10 cellular contexts compared by ENCODE assay signal in genomic region chr17:75365009-75365930, GRCh38. TPM values are rescaled to one million over a fixed set of nuclear protein-coding genes. Genes with fewer than 3 reads are reported as not detected.
DNase-seq lines count a peak whose midpoint lies in the region; ATAC-seq, FAIRE-seq and TF ChIP-seq lines count a peak whose summit lies in the region.
"Had no signal": no experiment of that assay in that cellular context is flagged by ENCODE, and none has a peak within 500 bp of the region (broad histone marks: within the 10 kb centered on the region; RNA-seq: fewer than 3 reads in every experiment).

No MANE protein-coding gene starts in this region.

- DNase-seq in activated CD4-positive, CD25-positive, alpha-beta regulatory T cell (lab: John Stamatoyannopoulos, UW): no peak
- DNase-seq in NCI-H524 treated with DMSO at 0.1 percent for 48 hours (lab: John Stamatoyannopoulos, UW): peak; percentile 75
- DNase-seq in K562 (ENCODE audit: extremely low read depth in 1 of 4, low spot score in 3 of 4): no peak
- no peak for DNase-seq in head of caudate nucleus
- no peak for DNase-seq in nucleus accumbens (lab: John Stamatoyannopoulos, UW)
- DNase-seq in MV-4-11 (lab: John Stamatoyannopoulos, UW): no peak
- DNase-seq: NCI-H1436 treated with DMSO at 0.1 percent for 48 hours had no signal

- H2AFZ ChIP-seq in K562 (ENCODE audit: low read depth, low read length): no peak overlapping the region

- BruUV-seq in K562 (replicated peaks; lab: Mats Ljungman, UMichigan): no TSS peak

- no peak for TF ChIP-seq RAD21 in K562 (CRISPR knock-in tag; conservative IDR thresholded peaks at IDR 0.05 in 1 of 2, IDR thresholded peaks at IDR 0.05 in 1 of 2)

- intact Hi-C loops in K562 (cut with micrococcal nuclease): no loop called here
- intact Hi-C loops in head of caudate nucleus (cut with DNase I): no loop called here

- H3K9ac ChIP-seq in K562 (ENCODE audit: insufficient read depth in 1 of 2, low read depth in 2 of 2, low read length in 2 of 2) (0 out of 4 replicates have a peak overlapping the region, but pooled peaks of 1 of the 2 experiments have one; percentile 20), skeletal muscle tissue (ENCODE audit: low read depth in 1 of 3, low read length in 3 of 3) (no peak overlapping the region)

- H3K36me3 ChIP-seq in K562 (ENCODE audit: control insufficient read depth, insufficient read depth, low read length) (peaks cover 3% of the 10 kb centered on the region; the same call in 1 of the 3 replicates), skeletal muscle tissue (ENCODE audit: control insufficient read depth in 3 of 3, insufficient read depth in 3 of 3, low read length in 3 of 3) (no peaks in the 10 kb centered on the region)
- H3K36me3 ChIP-seq: gastroesophageal sphincter had no signal

- TF ChIP-seq POLR2A in K562 (conservative IDR thresholded peaks at IDR 0.05): no peak

- H3K4me1 ChIP-seq in K562 (replicated peaks in 1 of 2; ENCODE audit: control insufficient read depth in 2 of 2, insufficient read depth in 2 of 2, low read length in 2 of 2) (peaks cover 27 to 60% of the 10 kb centered on the region in 2 experiments), skeletal muscle tissue (ENCODE audit: control insufficient read depth in 3 of 3, insufficient read depth in 3 of 3, low read length in 3 of 3) (peaks cover 30 to 54% (median 41%) of the 10 kb centered on the region in 3 donors)

- peaks cover 23% of the 10 kb centered on the region; the same call in 1 of the 2 replicates for H4K20me1 ChIP-seq in K562 (replicated peaks; ENCODE audit: control insufficient read depth, insufficient read depth, low read length)

- TF ChIP-seq CTCF in K562 (IDR thresholded peaks at IDR 0.05 in 2 of 3, conservative IDR thresholded peaks at IDR 0.05 in 1 of 3; ENCODE audit: insufficient read depth in 2 of 3, low read depth in 1 of 3, low read length in 3 of 3): peak in 1 of 3 experiments; percentile 18; a peak in 1 of 6 replicates

- ATAC-seq in activated CD4-positive, CD25-positive, alpha-beta regulatory T cell treated with anti-CD3 and anti-CD28 coated beads, Interleukin-2, amount 50 U/mL, for 24 hours: peak; percentile 71 to 74
- no peak for ATAC-seq in K562
- ATAC-seq: gastroesophageal sphincter had no signal

- no peak overlapping the region for H3K4me2 ChIP-seq in K562 (ENCODE audit: insufficient read depth, low read length)

- H3K27me3 ChIP-seq in K562 (ENCODE audit: control insufficient read depth in 2 of 2, insufficient read depth in 2 of 2, low read length in 2 of 2) (no peaks in the 10 kb centered on the region), skeletal muscle tissue (ENCODE audit: control insufficient read depth in 3 of 3, insufficient read depth in 3 of 3, low read length in 3 of 3) (no peaks in the 10 kb centered on the region)
- H3K27me3 ChIP-seq: gastroesophageal sphincter had no signal

- POLR2A ChIA-PET in K562 (lab: Yijun Ruan, JAX): interaction anchor here (0.8 to 1.1 kb wide), 3 partner anchors 9 to 27 kb away, joined by 3 to 5 read pairs (median 3); no protein-coding TSS in a partner anchor

- WGBS in K562 (ENCODE audit: insufficient coverage, low coverage, missing lambda C conversion rate): 55% methylated on average over 8 of the region's 8 CpGs

- H3K27ac ChIP-seq in K562 (ENCODE audit: extremely low read depth, low read depth, low read length) (no peak overlapping the region), skeletal muscle tissue (ENCODE audit: low read depth, low read length) (peak overlapping the region; percentile 6)
- H3K27ac ChIP-seq: gastroesophageal sphincter had no signal

- peaks cover 97% of the 10 kb centered on the region for H3K79me2 ChIP-seq in K562 (ENCODE audit: control insufficient read depth, insufficient read depth, low read length)

- no peak for TF ChIP-seq EP300 in K562 (IDR thresholded peaks at IDR 0.05; ENCODE audit: low read length)

- in situ Hi-C loops in K562 (cut with MboI): no loop called here

- FAIRE-seq in K562 (lab: Jason Lieb, UNC): no peak

- H3K9me1 ChIP-seq in K562 (ENCODE audit: control insufficient read depth, insufficient read depth, low read length): no peaks in the 10 kb centered on the region

- H3K4me3 ChIP-seq in K562 (no peak overlapping the region), skeletal muscle tissue (ENCODE audit: low read length in 3 of 3) (no peak overlapping the region)
- H3K4me3 ChIP-seq: gastroesophageal sphincter had no signal

- CTCF ChIA-PET in K562 (lab: Yijun Ruan, JAX; ENCODE audit: low intra/inter-chr PET ratio): no interaction called here

- H3K9me3 ChIP-seq in K562 (replicated peaks; ENCODE audit: control insufficient read depth, insufficient read depth, low read depth, low read length) (no peaks in the 10 kb centered on the region), skeletal muscle tissue (ENCODE audit: control insufficient read depth in 3 of 3, low read length in 3 of 3) (no peaks in the 10 kb centered on the region)
- H3K9me3 ChIP-seq: gastroesophageal sphincter had no signal

TF ChIP-seq in K562, 482 proteins besides CTCF, POLR2A, EP300 and RAD21 (continues in another document):
- 0 out of 2 replicates have a peak, but pooled peaks have one; percentile 5 for TF ChIP-seq RFX1 (IDR thresholded peaks at IDR 0.05)
- no peak for TF ChIP-seq GTF3C2 (IDR thresholded peaks at IDR 0.05; ENCODE audit: borderline replicate concordance, extremely low read depth, insufficient read length)
- no peak for TF ChIP-seq CCNT2 (IDR thresholded peaks at IDR 0.05; ENCODE audit: borderline replicate concordance, extremely low read depth, insufficient read length, low read depth, low read length)
- no peak for TF ChIP-seq ZC3H4 (CRISPR knock-in tag; IDR thresholded peaks at IDR 0.05; ENCODE audit: borderline replicate concordance)
- no peak for TF ChIP-seq BRCA1 (IDR thresholded peaks at IDR 0.05)
- no peak for TF ChIP-seq BRCA1 (CRISPR knock-in tag; IDR thresholded peaks at IDR 0.05)
- TF ChIP-seq NR2C1 (IDR thresholded peaks at IDR 0.05): no peak
- TF ChIP-seq NR2C1 (tag; IDR thresholded peaks at IDR 0.05): no peak
- TF ChIP-seq ETV1 (tag; conservative IDR thresholded peaks at IDR 0.05; ENCODE audit: low read depth): no peak
- TF ChIP-seq CC2D1A (IDR thresholded peaks at IDR 0.05): no peak
- TF ChIP-seq FOSL1 (tag; conservative IDR thresholded peaks at IDR 0.05): peak; percentile 46
- no peak for TF ChIP-seq ZNF253 (CRISPR knock-in tag; conservative IDR thresholded peaks at IDR 0.05)
- no peak for TF ChIP-seq ZBTB2 (IDR thresholded peaks at IDR 0.05)
- TF ChIP-seq MBD2 (IDR thresholded peaks at IDR 0.05; ENCODE audit: borderline replicate concordance, low read depth): no peak
- TF ChIP-seq MEF2D (tag; conservative IDR thresholded peaks at IDR 0.05; ENCODE audit: low read depth): no peak
- no peak for TF ChIP-seq EZH2 (IDR thresholded peaks at IDR 0.05; ENCODE audit: borderline replicate concordance, low read depth, low read length)

RNA-seq across cellular contexts. Expression of gene GRB2, which starts 40.2 kb away (rescaled TPM):
- 67.9 and 104 TPM in 2 replicates for total RNA-seq in K562 (2011; cell fraction: chromatin; rRNA removed; ENCODE audit: low replicate concordance)
- 72.2 and 76.5 TPM in 2 replicates for total RNA-seq in K562 (2011; cell fraction: nucleolus; rRNA removed)
- 69.3 and 101 TPM in 2 replicates for total RNA-seq in K562 (2011; cell fraction: nucleoplasm; rRNA removed)
- total RNA-seq in K562 (2014; rRNA removed) (107 and 125 TPM in 2 replicates), K562 (2014; rRNA removed; fragmentation: Illumina TruSeq; extraction: Trizol) (65.3 and 79.9 TPM in 2 replicates), K562 (2015; rRNA removed; fragmentation: Illumina TruSeq; extraction: Trizol) (70.5 and 74.3 TPM in 2 replicates), K562 (2021) (113 and 115 TPM in 2 replicates), skeletal muscle tissue (74.6 TPM)
- polyA plus RNA-seq in K562 (2011; rRNA removed) (66.8 and 136 TPM in 2 replicates), K562 (2014; fragmentation: Illumina TruSeq; extraction: Trizol) (83.5 and 84.8 TPM in 2 replicates), K562 (2014; fragmentation: Nextera tagmentation; extraction: Ambion mirVana) (10 to 100 TPM; 57.2 to 69.1 TPM), K562 (2014; rRNA removed) (85.2 and 95.1 TPM in 2 replicates)
- 92.1 and 93.8 TPM in 2 replicates for polyA plus RNA-seq in K562 (2011; cell fraction: cytosol; rRNA removed)
- polyA plus RNA-seq in K562 (2011; cell fraction: nucleus; rRNA removed): 20.1 and 22.1 TPM in 2 replicates
- polyA plus RNA-seq in K562 (2012): 69.8 and 89.1 TPM in 2 replicates
- polyA minus RNA-seq in K562 (2011; rRNA and poly(A)+ RNA removed): 32.5 and 47.6 TPM in 2 replicates
- 20.9 and 32.6 TPM in 2 replicates for polyA minus RNA-seq in K562 (2011; cell fraction: cytosol; rRNA and poly(A)+ RNA removed)
- polyA minus RNA-seq in K562 (2011; cell fraction: nucleus; rRNA and poly(A)+ RNA removed): 18.7 and 28.4 TPM in 2 replicates
